1 cellular context compared by ENCODE assay signal in genomic region chr1:89407355-89407754, GRCh38.
TF ChIP-seq lines count a peak whose summit lies in the region.

No MANE protein-coding gene starts in this region.

TF ChIP-seq in GM12878, 131 proteins besides CTCF, POLR2A, EP300 and RAD21 (continued from another document):
- no peak for TF ChIP-seq ZBTB33 (IDR thresholded peaks at IDR 0.05)
